ENCODE assay signal across 25 cellular contexts in the genomic region with DNA sequence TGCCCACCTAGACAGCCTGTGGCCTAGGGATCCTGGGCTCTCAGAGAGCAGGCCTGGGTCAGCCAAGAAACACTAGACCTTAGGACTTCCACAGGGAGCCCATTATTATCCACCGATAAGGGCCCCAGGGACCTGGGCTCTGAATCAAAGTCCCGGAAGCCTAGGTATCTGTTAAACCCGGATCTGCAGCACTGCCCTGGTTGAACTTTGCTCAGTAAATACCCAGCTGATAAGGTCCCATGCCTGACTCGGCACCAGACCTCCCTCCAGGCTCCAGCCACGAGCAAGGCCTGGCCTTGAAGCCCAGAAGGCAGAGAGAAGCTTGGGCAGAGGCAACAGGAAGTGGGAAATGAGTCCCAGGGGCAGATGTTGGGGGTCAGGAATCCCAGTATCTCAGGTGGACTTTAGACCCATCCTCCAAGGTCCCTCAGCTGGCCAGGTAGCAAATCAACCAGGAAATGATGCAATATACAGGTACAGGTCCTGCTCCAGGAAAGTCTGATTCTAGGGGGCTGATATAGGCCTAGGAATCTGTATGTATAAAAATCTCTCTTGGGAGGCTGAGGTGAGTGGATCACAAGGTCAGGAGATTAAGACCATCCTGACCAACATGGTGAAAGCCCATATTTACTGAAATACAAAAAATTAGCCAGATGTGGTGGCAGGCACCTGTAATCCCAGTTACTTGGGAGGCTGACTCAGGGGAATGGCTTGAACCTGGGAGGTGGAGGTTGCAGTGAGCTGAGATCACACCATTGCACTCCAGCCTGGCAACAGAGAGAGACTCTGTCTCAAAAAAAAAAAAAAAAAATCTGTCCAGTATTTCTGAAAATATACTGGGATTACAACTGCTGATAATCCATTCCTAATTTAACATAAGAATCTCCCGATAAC. TPM values are rescaled to one million over a fixed set of nuclear protein-coding genes. Genes with fewer than 3 reads are reported as not detected.
DNase-seq lines count a peak whose midpoint lies in the region; FAIRE-seq and TF ChIP-seq lines count a peak whose summit lies in the region.
"Had no signal": no experiment of that assay in that cellular context is flagged by ENCODE, and none has a peak within 500 bp of the region (broad histone marks: within the 10 kb centered on the region; RNA-seq: fewer than 3 reads in every experiment).

No MANE protein-coding gene starts in this region.

- peak overlapping the region; percentile 90 for H3K27ac ChIP-seq in OCI-LY1 (ENCODE audit: low read depth, low read length, poor library complexity, severe bottlenecking)
- no peak overlapping the region for H3K27ac ChIP-seq in esophagus muscularis mucosa (replicated peaks in 1 of 4)
- H3K27ac ChIP-seq: ascending aorta, sigmoid colon, upper lobe of left lung had no signal

- no peak for TF ChIP-seq CTCF in OCI-LY1 (IDR thresholded peaks at IDR 0.05; ENCODE audit: low read length)
- TF ChIP-seq CTCF in esophagus muscularis mucosa (IDR thresholded peaks at IDR 0.05) = no peak
- TF ChIP-seq CTCF in progenitor cell of endocrine pancreas (IDR thresholded peaks at IDR 0.05; ENCODE audit: unreplicated experiment) = no peak

- no peaks in the 10 kb centered on the region for H4K20me1 ChIP-seq in OCI-LY1 (ENCODE audit: insufficient read depth, low read length)

- no peak overlapping the region for H3K4me3 Mint-ChIP-seq in progenitor cell of endocrine pancreas (ENCODE audit: low read depth)
- H3K4me3 Mint-ChIP-seq: activated CD4-positive, alpha-beta memory T cell treated with anti-CD3 and anti-CD28 coated beads for 36 hours; activated naive CD4-positive, alpha-beta T cell treated with anti-CD3 and anti-CD28 coated beads, Interleukin-2, amount 50 U/mL, for 24 hours; effector memory CD8-positive, alpha-beta T cell; H9 had no signal

- H3K27me3 ChIP-seq in OCI-LY1 (ENCODE audit: insufficient read depth, low read length) = no peaks in the 10 kb centered on the region
- no peaks in the 10 kb centered on the region for H3K27me3 ChIP-seq in esophagus muscularis mucosa
- H3K27me3 ChIP-seq: ascending aorta, sigmoid colon, upper lobe of left lung had no signal

- H3K36me3 ChIP-seq in OCI-LY1 (ENCODE audit: insufficient read depth, low read length) = peaks cover 99% of the 10 kb centered on the region
- H3K36me3 ChIP-seq in esophagus muscularis mucosa = no peaks in the 10 kb centered on the region
- H3K36me3 ChIP-seq: ascending aorta, sigmoid colon, upper lobe of left lung had no signal

- no peak for FAIRE-seq in GM19239 (lab: Jason Lieb, UNC)

- H3K4me3 ChIP-seq in OCI-LY1 (ENCODE audit: low read depth, low read length, poor library complexity, severe bottlenecking) (peak overlapping the region; percentile 62), esophagus muscularis mucosa (no peak overlapping the region)
- H3K4me3 ChIP-seq: ascending aorta, sigmoid colon, upper lobe of left lung had no signal

- intact Hi-C loops in esophagus muscularis mucosa (cut with DNase I) = no loop called here

- H3K9me3 ChIP-seq in OCI-LY1 (ENCODE audit: low read length) = no peaks in the 10 kb centered on the region
- H3K9me3 ChIP-seq in esophagus muscularis mucosa = no peaks in the 10 kb centered on the region
- H3K9me3 ChIP-seq: ascending aorta, sigmoid colon, upper lobe of left lung had no signal

- no peaks in the 10 kb centered on the region for H3K9me3 Mint-ChIP-seq in progenitor cell of endocrine pancreas (ENCODE audit: low read depth)
- H3K9me3 Mint-ChIP-seq: activated CD4-positive, alpha-beta memory T cell treated with anti-CD3 and anti-CD28 coated beads for 36 hours; activated naive CD4-positive, alpha-beta T cell treated with anti-CD3 and anti-CD28 coated beads, Interleukin-2, amount 50 U/mL, for 24 hours; effector memory CD8-positive, alpha-beta T cell; H9 had no signal

- peak overlapping the region; percentile 75 for H3K9ac ChIP-seq in OCI-LY1 (ENCODE audit: low read length)

- peaks cover 7% of the 10 kb centered on the region; the same call in 1 of the 2 replicates for H3F3A ChIP-seq in OCI-LY1 (ENCODE audit: insufficient read depth, low read length)

- peaks cover 30% of the 10 kb centered on the region for H3K4me1 Mint-ChIP-seq in progenitor cell of endocrine pancreas (ENCODE audit: low read depth)
- H3K4me1 Mint-ChIP-seq: H9 had no signal

- H3K36me3 Mint-ChIP-seq in progenitor cell of endocrine pancreas (ENCODE audit: insufficient read depth) = no peaks in the 10 kb centered on the region

- no peak overlapping the region for H2AFZ ChIP-seq in OCI-LY1 (ENCODE audit: low read length)

- no peak for TF ChIP-seq EP300 in esophagus muscularis mucosa (IDR thresholded peaks at IDR 0.05)

- peaks cover 44% of the 10 kb centered on the region for H3K79me2 ChIP-seq in OCI-LY1 (ENCODE audit: insufficient read depth, low read length)

- peak overlapping the region; percentile 69 for H3K4me2 ChIP-seq in OCI-LY1 (ENCODE audit: low read length)

- H3K9me2 ChIP-seq in OCI-LY1 (ENCODE audit: low read depth, low read length) = no peaks in the 10 kb centered on the region

- TF ChIP-seq POLR2A in esophagus muscularis mucosa (IDR thresholded peaks at IDR 0.05; ENCODE audit: low read depth) = no peak

- H3K4me1 ChIP-seq in OCI-LY1 (ENCODE audit: insufficient read depth, low read length, severe bottlenecking) (peaks cover 100% of the 10 kb centered on the region), esophagus muscularis mucosa (peaks cover 0 to under 1% (median 0%) of the 10 kb centered on the region in 4 donors)
- H3K4me1 ChIP-seq: ascending aorta had no signal

- no peaks in the 10 kb centered on the region for H3K27me3 Mint-ChIP-seq in progenitor cell of endocrine pancreas
- H3K27me3 Mint-ChIP-seq: activated CD4-positive, alpha-beta memory T cell treated with anti-CD3 and anti-CD28 coated beads for 36 hours; activated naive CD4-positive, alpha-beta T cell treated with anti-CD3 and anti-CD28 coated beads, Interleukin-2, amount 50 U/mL, for 24 hours had no signal

- DNase-seq in ELF-1 (ENCODE audit: low read depth, low spot score) (peak; percentile 68), esophagus muscularis mucosa (ENCODE audit: extremely low spot score) (peak; percentile 53), progenitor cell of endocrine pancreas (ENCODE audit: low spot score, unreplicated experiment) (peak; percentile 20), NCI-H2107 treated with DMSO at 0.1 percent for 48 hours (lab: John Stamatoyannopoulos, UW; ENCODE audit: unreplicated experiment) (no peak), GM19239 (ENCODE audit: insufficient read length, low spot score) (no peak), dedifferentiated amniotic fluid mesenchymal stem cell (ENCODE audit: extremely low spot score) (no peak), kidney glomerular epithelial cell (lab: John Stamatoyannopoulos, UW) (no peak)
- DNase-seq: activated CD4-positive, alpha-beta memory T cell treated with anti-CD3 and anti-CD28 coated beads for 36 hours; AML-193; cerebellar nuclear complex; effector memory CD8-positive, alpha-beta T cell; GDM1; H9; left ventricle myocardium superior; NCI-H1694; NCI-H2227 treated with DMSO at 0.1 percent for 48 hours; sigmoid colon; stimulated activated naive CD4-positive, alpha-beta T cell; upper lobe of left lung had no signal

- 90% methylated on average over 3 of the region's 6 CpGs for WGBS in esophagus muscularis mucosa

- H3K27ac Mint-ChIP-seq in progenitor cell of endocrine pancreas = peak overlapping the region; percentile 22
- H3K27ac Mint-ChIP-seq: activated CD4-positive, alpha-beta memory T cell treated with anti-CD3 and anti-CD28 coated beads for 36 hours; activated naive CD4-positive, alpha-beta T cell treated with anti-CD3 and anti-CD28 coated beads, Interleukin-2, amount 50 U/mL, for 24 hours; effector memory CD8-positive, alpha-beta T cell; H9 had no signal

RNA-seq across cellular contexts. Expression of a gene that starts 18.7 kb away (rescaled TPM):
- total RNA-seq in esophagus muscularis mucosa = under 1 TPM in 2 of 4 donors, not detected in 2; 0.17 TPM
- 0.43 and 0.58 TPM in 2 replicates for total RNA-seq in progenitor cell of endocrine pancreas
- total RNA-seq: H9, MCF 10A, osteocyte, RPMI7951 had no signal

Comparison
In these comparisons a context has a peak if more than half of its experiments do, and no peak if none do; other contexts are left out.
1. DNase-seq: peak in ELF-1 (single experiment), esophagus muscularis mucosa (single experiment) and progenitor cell of endocrine pancreas (single experiment); none in NCI-H2107 treated with DMSO at 0.1 percent for 48 hours (single experiment), GM19239 (single experiment), dedifferentiated amniotic fluid mesenchymal stem cell (single experiment) and kidney glomerular epithelial cell (single experiment).